Comparison of ENCODE assay signal across 23 cellular contexts in the genomic region with DNA sequence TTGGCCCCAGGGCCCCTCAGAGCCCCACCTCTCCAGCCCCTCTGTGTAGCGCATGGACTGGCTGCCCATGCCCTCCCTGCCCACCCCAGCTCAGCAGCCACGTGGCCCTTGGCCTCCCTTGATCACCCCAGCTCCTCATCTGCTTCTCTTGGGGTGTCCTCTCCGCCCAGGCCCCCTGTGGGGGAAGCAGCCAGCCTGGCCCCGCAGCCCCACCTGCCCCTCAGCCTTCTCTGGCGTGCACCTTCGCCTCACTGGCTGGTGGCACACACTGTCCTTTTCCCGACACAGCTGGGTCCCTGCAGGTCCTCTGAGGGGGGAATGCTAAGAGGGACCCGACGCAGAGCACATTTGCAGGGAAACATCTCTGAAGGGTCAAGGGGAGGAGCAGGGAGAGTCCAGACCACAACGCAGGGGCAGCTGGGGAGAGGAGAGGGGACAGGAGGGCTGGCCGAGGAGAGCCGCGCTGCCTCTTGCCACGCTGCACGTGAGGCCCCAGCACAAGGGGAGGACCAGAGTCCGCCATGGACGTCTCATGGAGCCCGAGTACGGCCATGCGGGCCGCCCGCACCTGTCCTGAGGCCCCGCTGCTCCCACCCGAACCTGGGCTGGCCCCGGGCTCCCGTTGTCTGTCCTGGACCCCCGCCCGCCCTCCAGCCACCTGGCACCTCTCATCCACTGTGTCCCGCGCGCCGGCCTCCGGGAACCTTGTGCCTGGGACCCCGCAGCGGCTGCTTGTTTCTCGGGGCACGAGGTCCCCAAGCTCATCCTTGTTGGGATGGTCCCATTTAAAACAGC. TPM values are rescaled to one million over a fixed set of nuclear protein-coding genes. Genes with fewer than 3 reads are reported as not detected.
DNase-seq lines count a peak whose midpoint lies in the region; ATAC-seq, FAIRE-seq and TF ChIP-seq lines count a peak whose summit lies in the region.
"Had no signal": no experiment of that assay in that cellular context is flagged by ENCODE, and none has a peak within 500 bp of the region (broad histone marks: within the 10 kb centered on the region; RNA-seq: fewer than 3 reads in every experiment).

No MANE protein-coding gene starts in this region.

- no peak overlapping the region for H3K4me2 ChIP-seq in HepG2 (ENCODE audit: low read depth, low read length)

- peaks cover 1% of the 10 kb centered on the region for H3K36me3 Mint-ChIP-seq in activated CD4-positive, alpha-beta T cell treated with anti-CD3 and anti-CD28 coated beads, Interleukin-2, amount 10 ng/mL, durations not matched to agents 7 days and 5 days (ENCODE audit: low read depth)
- peaks cover 4% of the 10 kb centered on the region for H3K36me3 Mint-ChIP-seq in chondrocyte (ENCODE audit: low read depth)

- TF ChIP-seq CTCF in right lobe of liver (IDR thresholded peaks at IDR 0.05) (no peak), HepG2 (CRISPR knock-in tag; IDR thresholded peaks at IDR 0.05) (no peak), chondrocyte (IDR thresholded peaks at IDR 0.05) (no peak), spleen (IDR thresholded peaks at IDR 0.05 in 8 of 11, conservative IDR thresholded peaks at IDR 0.05 in 3 of 11) (no peak)

- intact Hi-C loops in right lobe of liver (cut with DNase I) (loop anchor here (5.0 to 10.0 kb wide), 4 partner anchors 66 to 266 kb away; no protein-coding TSS in a partner anchor), HepG2 (cut with micrococcal nuclease; ENCODE audit: unreplicated experiment) (no loop called here), spleen (cut with DNase I; ENCODE audit: low total_unique reads) (loop anchor here (5.0 kb wide), 1 partner anchor 148 kb away; no protein-coding TSS in a partner anchor)

- H3K27ac ChIP-seq in right lobe of liver (no peak overlapping the region), HepG2 (ENCODE audit: extremely low read length, insufficient read depth, low read length) (no peak overlapping the region), spleen (no peak overlapping the region)

- no peak for FAIRE-seq in HepG2 (lab: Jason Lieb, UNC)
- FAIRE-seq: A204.1, G401.6, GM12878, GM18507 had no signal

- no peak for TF ChIP-seq RAD21 in HepG2 (CRISPR knock-in tag; IDR thresholded peaks at IDR 0.05)

- peaks cover 3% of the 10 kb centered on the region for H3K4me1 Mint-ChIP-seq in activated CD4-positive, alpha-beta T cell treated with anti-CD3 and anti-CD28 coated beads, Interleukin-2, amount 10 ng/mL, durations not matched to agents 7 days and 5 days
- H3K4me1 Mint-ChIP-seq in chondrocyte (ENCODE audit: low read depth): peaks cover 2% of the 10 kb centered on the region

- H3K4me3 Mint-ChIP-seq in activated CD4-positive, alpha-beta T cell treated with anti-CD3 and anti-CD28 coated beads, Interleukin-2, amount 10 ng/mL, durations not matched to agents 7 days and 5 days: no peak overlapping the region
- H3K4me3 Mint-ChIP-seq in chondrocyte (ENCODE audit: unreplicated experiment): no peak overlapping the region
- H3K4me3 Mint-ChIP-seq: CD4-positive, alpha-beta memory T cell had no signal

- H3K9me3 ChIP-seq in right lobe of liver (no peaks in the 10 kb centered on the region), HepG2 (ENCODE audit: low read length) (no peaks in the 10 kb centered on the region), spleen (no peaks in the 10 kb centered on the region)

- no TSS peak for BruUV-seq in HepG2 (replicated peaks; lab: Mats Ljungman, UMichigan)

- H2AFZ ChIP-seq in HepG2 (ENCODE audit: low read length): no peak overlapping the region

- no peak for TF ChIP-seq POLR2A in right lobe of liver (IDR thresholded peaks at IDR 0.05)
- TF ChIP-seq POLR2A in HepG2 (IDR thresholded peaks at IDR 0.05; ENCODE audit: insufficient read depth in 1 of 2, low read depth in 2 of 2, low read length in 2 of 2): no peak
- TF ChIP-seq POLR2A in spleen (IDR thresholded peaks at IDR 0.05): no peak

- CTCF ChIA-PET in activated CD4-positive, alpha-beta T cell treated with anti-CD3 and anti-CD28 coated beads, Interleukin-2, amount 10 ng/mL, durations not matched to agents 7 days and 5 days (lab: Charles Lee): interaction anchor here (1.2 kb wide), 1 partner anchor 174 kb away, joined by 3 read pairs; no protein-coding TSS in a partner anchor
- CTCF ChIA-PET in HepG2 (lab: Yijun Ruan, JAX; ENCODE audit: low intra/inter-chr PET ratio, low total read pairs): no interaction called here

- no peaks in the 10 kb centered on the region for H3K27me3 Mint-ChIP-seq in activated CD4-positive, alpha-beta T cell treated with anti-CD3 and anti-CD28 coated beads, Interleukin-2, amount 10 ng/mL, durations not matched to agents 7 days and 5 days
- no peaks in the 10 kb centered on the region for H3K27me3 Mint-ChIP-seq in chondrocyte (ENCODE audit: low read depth)
- H3K27me3 Mint-ChIP-seq: CD4-positive, alpha-beta memory T cell had no signal

- H3K27me3 ChIP-seq in right lobe of liver (no peaks in the 10 kb centered on the region), HepG2 (ENCODE audit: control insufficient read depth in 1 of 2, insufficient read depth in 2 of 2, low read length in 2 of 2) (no peaks in the 10 kb centered on the region), spleen (replicated peaks in 1 of 7) (no peaks in the 10 kb centered on the region)

- H3K9me3 Mint-ChIP-seq in activated CD4-positive, alpha-beta T cell treated with anti-CD3 and anti-CD28 coated beads, Interleukin-2, amount 10 ng/mL, durations not matched to agents 7 days and 5 days: peaks cover 2% of the 10 kb centered on the region
- peaks cover 3% of the 10 kb centered on the region for H3K9me3 Mint-ChIP-seq in chondrocyte (ENCODE audit: low read depth)

- H3K36me3 ChIP-seq in right lobe of liver: no peaks in the 10 kb centered on the region
- H3K36me3 ChIP-seq in HepG2 (replicated peaks in 1 of 2; ENCODE audit: control insufficient read depth in 1 of 2, insufficient read depth in 2 of 2, low read length in 2 of 2): no peaks in the 10 kb centered on the region; a peak in 1 of 5 replicates
- H3K36me3 ChIP-seq in spleen: peaks cover 0 to 55% (median 13%) of the 10 kb centered on the region in 6 donors

- H3K9ac ChIP-seq in HepG2 (ENCODE audit: insufficient read depth, low read depth, low read length): no peak overlapping the region

- H3K4me3 ChIP-seq in right lobe of liver (no peak overlapping the region), HepG2 (replicated peaks in 1 of 3; ENCODE audit: insufficient read depth in 1 of 3, low read depth in 2 of 3, low read length in 3 of 3) (no peak overlapping the region), spleen (no peak overlapping the region)
- H3K4me3 ChIP-seq: GM12878 had no signal

- WGBS in right lobe of liver (ENCODE audit: insufficient coverage, low coverage, low lambda C conversion rate, missing lambda C conversion rate): 75% methylated on average over 4 of the region's 37 CpGs
- 95% methylated on average over 29 of the region's 37 CpGs for WGBS in HepG2 (ENCODE audit: low lambda C conversion rate)
- WGBS in spleen, 5 donors: 94 to 96% (median 95%) methylated on average over 32 to 37 of the region's 37 CpGs

- no peak for TF ChIP-seq EP300 in HepG2 (IDR thresholded peaks at IDR 0.05; ENCODE audit: low read depth in 2 of 2, low read length in 2 of 2)
- TF ChIP-seq EP300 in HepG2 (CRISPR knock-in tag; IDR thresholded peaks at IDR 0.05; ENCODE audit: borderline replicate concordance): no peak

- in situ Hi-C loops in HepG2 (cut with HindIII; ENCODE audit: extremely low pct_ligation_motif_present, low pct_unique_long_range_greater_than_20kb): no loop called here

- H3K4me1 ChIP-seq in right lobe of liver: peaks cover 0 to 6% (median 3%) of the 10 kb centered on the region in 4 donors
- H3K4me1 ChIP-seq in HepG2 (ENCODE audit: insufficient read depth, low read length): peaks cover 11% of the 10 kb centered on the region
- H3K4me1 ChIP-seq in spleen: peaks cover 3 to 28% (median 11%) of the 10 kb centered on the region in 6 donors

- H3K79me2 ChIP-seq in HepG2 (ENCODE audit: insufficient read depth, low read length): no peaks in the 10 kb centered on the region

- DNase-seq in activated CD4-positive, alpha-beta T cell treated with anti-CD3 and anti-CD28 coated beads, Interleukin-2, amount 10 ng/mL, durations not matched to agents 7 days and 5 days: no peak
- DNase-seq in activated CD4-positive, alpha-beta T cell treated with anti-CD3 and anti-CD28 coated beads for 4 hours: no peak
- peak in 2 of 3 donors; percentile 49 to 62 for DNase-seq in right lobe of liver
- DNase-seq in HepG2 (ENCODE audit: low spot score): no peak
- peak; percentile 94 for DNase-seq in chondrocyte (ENCODE audit: low spot score)
- peak; percentile 73 for DNase-seq in spleen
- DNase-seq in OCI-M1 (lab: John Stamatoyannopoulos, UW): no peak
- no peak for DNase-seq in DMS 273 (lab: John Stamatoyannopoulos, UW; ENCODE audit: unreplicated experiment)
- DNase-seq: ACHN; AML-193; C1 segment of cervical spinal cord; Calu3; CD4-positive, alpha-beta memory T cell; COR-L47; DMS153; DND-41; GOT3; H7; HCEC 1CT had no signal

- 0 out of 2 replicates have a peak, but pooled peaks cover 3% of the 10 kb centered on the region for H4K20me1 ChIP-seq in HepG2 (ENCODE audit: insufficient read depth, low read length)

- no peak for ATAC-seq in right lobe of liver
- no peak for ATAC-seq in HepG2
- ATAC-seq: GM12878 had no signal

- POLR2A ChIA-PET in activated CD4-positive, alpha-beta T cell treated with anti-CD3 and anti-CD28 coated beads, Interleukin-2, amount 10 ng/mL, durations not matched to agents 7 days and 5 days (lab: Charles Lee): no interaction called here
- POLR2A ChIA-PET in HepG2 (lab: Yijun Ruan, JAX): no interaction called here

- peak overlapping the region; percentile 78 for H3K27ac Mint-ChIP-seq in activated CD4-positive, alpha-beta T cell treated with anti-CD3 and anti-CD28 coated beads, Interleukin-2, amount 10 ng/mL, durations not matched to agents 7 days and 5 days
- H3K27ac Mint-ChIP-seq in chondrocyte (ENCODE audit: unreplicated experiment): no peak overlapping the region

RNA-seq across cellular contexts. Expression of a gene that starts 36.1 kb away (rescaled TPM):
- 10 to 100 TPM; 43.3 to 46.8 TPM for total RNA-seq in activated CD4-positive, alpha-beta T cell treated with anti-CD3 and anti-CD28 coated beads, Interleukin-2, amount 10 ng/mL, durations not matched to agents 7 days and 5 days
- total RNA-seq in right lobe of liver (10 to 100 TPM; 19.8 to 26.7 (median 21.5) TPM), HepG2 (2016; rRNA removed; fragmentation: Illumina TruSeq; extraction: Trizol) (14.6 and 23.6 TPM in 2 replicates), chondrocyte (82.6 to 89.5 TPM (median 87.1 TPM) in 3 replicates), spleen (100 to 1,000 TPM in 4 of 7 donors, 10 to 100 TPM in 3; 69.8 to 148 (median 104) TPM)
- total RNA-seq in HepG2 (2016; cell fraction: cytosol; rRNA removed; fragmentation: Illumina TruSeq; extraction: Trizol; ENCODE audit: low read depth): 32.3 and 33.7 TPM in 2 replicates
- 10.5 and 22.9 TPM in 2 replicates for total RNA-seq in HepG2 (2016; cell fraction: insoluble cytoplasmic fraction; rRNA removed; fragmentation: Illumina TruSeq; extraction: Trizol)
- 48.2 and 50.4 TPM in 2 replicates for total RNA-seq in HepG2 (2016; cell fraction: membrane; rRNA removed; fragmentation: Illumina TruSeq; extraction: Trizol)
- 18.0 and 23.5 TPM in 2 replicates for total RNA-seq in HepG2 (2016; cell fraction: nucleus; rRNA removed; fragmentation: Illumina TruSeq; extraction: Trizol)
- polyA plus RNA-seq in HepG2 (2011; rRNA removed) (27.6 and 33.7 TPM in 2 replicates), spleen (100 to 1,000 TPM in 1 of 3 donors, 10 to 100 TPM in 2; 32.2 to 101 (median 72.4) TPM)
- 22.9 and 31.9 TPM in 2 replicates for polyA plus RNA-seq in HepG2 (2011; cell fraction: cytosol; rRNA removed)
- polyA plus RNA-seq in HepG2 (2011; cell fraction: nucleus; rRNA removed): 175 and 213 TPM in 2 replicates
- polyA plus RNA-seq in HepG2 (2012): 22.4 and 34.0 TPM in 2 replicates
- 37.2 and 44.2 TPM in 2 replicates for polyA plus RNA-seq in HepG2 (2016; cell fraction: cytosol; fragmentation: Illumina TruSeq; extraction: Trizol; ENCODE audit: low read depth)
- polyA plus RNA-seq in HepG2 (2016; cell fraction: insoluble cytoplasmic fraction; fragmentation: Illumina TruSeq; extraction: Trizol; ENCODE audit: low read depth): 16.9 and 23.7 TPM in 2 replicates
- polyA plus RNA-seq in HepG2 (2016; cell fraction: membrane; fragmentation: Illumina TruSeq; extraction: Trizol; ENCODE audit: low read depth): 47.5 and 52.5 TPM in 2 replicates
- polyA plus RNA-seq in HepG2 (2016; cell fraction: nucleus; fragmentation: Illumina TruSeq; extraction: Trizol; ENCODE audit: insufficient read depth, low read depth): 55.8 and 60.4 TPM in 2 replicates
- 21.1 and 44.9 TPM in 2 replicates for polyA minus RNA-seq in HepG2 (2011; rRNA and poly(A)+ RNA removed; ENCODE audit: low replicate concordance)
- 12.7 and 16.0 TPM in 2 replicates for polyA minus RNA-seq in HepG2 (2011; cell fraction: cytosol; rRNA and poly(A)+ RNA removed)
- polyA minus RNA-seq in HepG2 (2011; cell fraction: nucleus; rRNA and poly(A)+ RNA removed): 29.4 and 36.3 TPM in 2 replicates

RNA-seq across cellular contexts. Expression of a gene that starts 47.7 kb away (rescaled TPM):
- total RNA-seq in activated CD4-positive, alpha-beta T cell treated with anti-CD3 and anti-CD28 coated beads, Interleukin-2, amount 10 ng/mL, durations not matched to agents 7 days and 5 days: 1 to 10 TPM; 2.8 to 3.9 TPM
- total RNA-seq in right lobe of liver: under 1 TPM in 3 of 6 experiments, not detected in 3; 0.07 to 0.44 (median 0.35) TPM
- total RNA-seq in HepG2 (2016; rRNA removed; fragmentation: Illumina TruSeq; extraction: Trizol): 0.27 and 0.55 TPM in 2 replicates
- not detected in 2 replicates for total RNA-seq in HepG2 (2016; cell fraction: cytosol; rRNA removed; fragmentation: Illumina TruSeq; extraction: Trizol; ENCODE audit: low read depth)
- total RNA-seq in HepG2 (2016; cell fraction: insoluble cytoplasmic fraction; rRNA removed; fragmentation: Illumina TruSeq; extraction: Trizol): not detected in 2 replicates
- not detected in 2 replicates for total RNA-seq in HepG2 (2016; cell fraction: membrane; rRNA removed; fragmentation: Illumina TruSeq; extraction: Trizol)
- not detected in 2 replicates for total RNA-seq in HepG2 (2016; cell fraction: nucleus; rRNA removed; fragmentation: Illumina TruSeq; extraction: Trizol)
- 0.07 and 0.16 TPM in 2 replicates for polyA plus RNA-seq in HepG2 (2011; rRNA removed)
- not detected in 2 replicates for polyA plus RNA-seq in HepG2 (2011; cell fraction: cytosol; rRNA removed)
- 0.56 and 1.2 TPM in 2 replicates for polyA plus RNA-seq in HepG2 (2011; cell fraction: nucleus; rRNA removed)
- polyA plus RNA-seq in HepG2 (2012): 0.13 and 0.23 TPM in 2 replicates
- not detected in 2 replicates for polyA plus RNA-seq in HepG2 (2016; cell fraction: cytosol; fragmentation: Illumina TruSeq; extraction: Trizol; ENCODE audit: low read depth)
- not detected in 2 replicates for polyA plus RNA-seq in HepG2 (2016; cell fraction: insoluble cytoplasmic fraction; fragmentation: Illumina TruSeq; extraction: Trizol; ENCODE audit: low read depth)
- not detected in 2 replicates for polyA plus RNA-seq in HepG2 (2016; cell fraction: membrane; fragmentation: Illumina TruSeq; extraction: Trizol; ENCODE audit: low read depth)
- polyA plus RNA-seq in HepG2 (2016; cell fraction: nucleus; fragmentation: Illumina TruSeq; extraction: Trizol; ENCODE audit: insufficient read depth, low read depth): not detected in 2 replicates
- polyA minus RNA-seq in HepG2 (2011; rRNA and poly(A)+ RNA removed; ENCODE audit: low replicate concordance): 0.16 and 0.82 TPM in 2 replicates
- polyA minus RNA-seq in HepG2 (2011; cell fraction: cytosol; rRNA and poly(A)+ RNA removed): not detected in 2 replicates
- polyA minus RNA-seq in HepG2 (2011; cell fraction: nucleus; rRNA and poly(A)+ RNA removed): 0.62 TPM in 1 of 2 replicates, not detected in the other
- total RNA-seq in chondrocyte: 0.60 to 2.9 TPM (median 2.2 TPM) in 3 replicates
- total RNA-seq in spleen: 1 to 10 TPM in 5 of 7 donors, under 1 TPM in 2; 0.33 to 5.3 (median 1.8) TPM
- polyA plus RNA-seq in spleen: under 1 TPM; 0.33 to 0.59 (median 0.54) TPM
- polyA plus RNA-seq: CD4-positive, alpha-beta memory T cell had no signal

RNA-seq across cellular contexts. Expression of a gene that starts 49.8 kb away (rescaled TPM):
- 10 to 100 TPM; 39.0 to 50.9 TPM for total RNA-seq in activated CD4-positive, alpha-beta T cell treated with anti-CD3 and anti-CD28 coated beads, Interleukin-2, amount 10 ng/mL, durations not matched to agents 7 days and 5 days
- total RNA-seq in right lobe of liver (10 to 100 TPM; 13.1 to 17.8 (median 16.2) TPM), HepG2 (2016; rRNA removed; fragmentation: Illumina TruSeq; extraction: Trizol) (6.4 and 11.0 TPM in 2 replicates), chondrocyte (26.1 to 31.0 TPM (median 26.2 TPM) in 3 replicates), spleen (10 to 100 TPM; 37.7 to 71.2 (median 54.8) TPM)
- total RNA-seq in HepG2 (2016; cell fraction: cytosol; rRNA removed; fragmentation: Illumina TruSeq; extraction: Trizol; ENCODE audit: low read depth): 5.6 and 7.0 TPM in 2 replicates
- 5.9 and 10.9 TPM in 2 replicates for total RNA-seq in HepG2 (2016; cell fraction: insoluble cytoplasmic fraction; rRNA removed; fragmentation: Illumina TruSeq; extraction: Trizol)
- 4.2 and 5.2 TPM in 2 replicates for total RNA-seq in HepG2 (2016; cell fraction: membrane; rRNA removed; fragmentation: Illumina TruSeq; extraction: Trizol)
- 11.8 and 16.0 TPM in 2 replicates for total RNA-seq in HepG2 (2016; cell fraction: nucleus; rRNA removed; fragmentation: Illumina TruSeq; extraction: Trizol)
- polyA plus RNA-seq in HepG2 (2011; rRNA removed) (5.1 and 5.7 TPM in 2 replicates), spleen (10 to 100 TPM; 16.2 to 31.5 (median 23.8) TPM)
- polyA plus RNA-seq in HepG2 (2011; cell fraction: cytosol; rRNA removed): 3.4 and 3.6 TPM in 2 replicates
- polyA plus RNA-seq in HepG2 (2011; cell fraction: nucleus; rRNA removed): 32.9 and 41.6 TPM in 2 replicates
- 7.1 and 9.1 TPM in 2 replicates for polyA plus RNA-seq in HepG2 (2012)
- polyA plus RNA-seq in HepG2 (2016; cell fraction: cytosol; fragmentation: Illumina TruSeq; extraction: Trizol; ENCODE audit: low read depth): 0.58 and 0.88 TPM in 2 replicates
- polyA plus RNA-seq in HepG2 (2016; cell fraction: insoluble cytoplasmic fraction; fragmentation: Illumina TruSeq; extraction: Trizol; ENCODE audit: low read depth): 6.9 and 7.1 TPM in 2 replicates
- 1.6 and 1.8 TPM in 2 replicates for polyA plus RNA-seq in HepG2 (2016; cell fraction: membrane; fragmentation: Illumina TruSeq; extraction: Trizol; ENCODE audit: low read depth)
- 26.5 and 31.7 TPM in 2 replicates for polyA plus RNA-seq in HepG2 (2016; cell fraction: nucleus; fragmentation: Illumina TruSeq; extraction: Trizol; ENCODE audit: insufficient read depth, low read depth)
- 15.5 TPM in 2 replicates for polyA minus RNA-seq in HepG2 (2011; rRNA and poly(A)+ RNA removed; ENCODE audit: low replicate concordance)
- polyA minus RNA-seq in HepG2 (2011; cell fraction: cytosol; rRNA and poly(A)+ RNA removed): 6.0 and 7.0 TPM in 2 replicates
- polyA minus RNA-seq in HepG2 (2011; cell fraction: nucleus; rRNA and poly(A)+ RNA removed): 25.0 and 27.4 TPM in 2 replicates

Comparison
In these comparisons a context has a peak if more than half of its experiments do, and no peak if none do; other contexts are left out.
1. DNase-seq: peak in right lobe of liver (2 of 3), chondrocyte (single experiment) and spleen (single experiment); none in activated CD4-positive, alpha-beta T cell treated with anti-CD3 and anti-CD28 coated beads, Interleukin-2, amount 10 ng/mL, durations not matched to agents 7 days and 5 days (single experiment), activated CD4-positive, alpha-beta T cell treated with anti-CD3 and anti-CD28 coated beads for 4 hours (0 of 2), HepG2 (single experiment), OCI-M1 (single experiment) and DMS 273 (single experiment).